Comparison of ENCODE assay signal across 8 cellular contexts in the genomic region with DNA sequence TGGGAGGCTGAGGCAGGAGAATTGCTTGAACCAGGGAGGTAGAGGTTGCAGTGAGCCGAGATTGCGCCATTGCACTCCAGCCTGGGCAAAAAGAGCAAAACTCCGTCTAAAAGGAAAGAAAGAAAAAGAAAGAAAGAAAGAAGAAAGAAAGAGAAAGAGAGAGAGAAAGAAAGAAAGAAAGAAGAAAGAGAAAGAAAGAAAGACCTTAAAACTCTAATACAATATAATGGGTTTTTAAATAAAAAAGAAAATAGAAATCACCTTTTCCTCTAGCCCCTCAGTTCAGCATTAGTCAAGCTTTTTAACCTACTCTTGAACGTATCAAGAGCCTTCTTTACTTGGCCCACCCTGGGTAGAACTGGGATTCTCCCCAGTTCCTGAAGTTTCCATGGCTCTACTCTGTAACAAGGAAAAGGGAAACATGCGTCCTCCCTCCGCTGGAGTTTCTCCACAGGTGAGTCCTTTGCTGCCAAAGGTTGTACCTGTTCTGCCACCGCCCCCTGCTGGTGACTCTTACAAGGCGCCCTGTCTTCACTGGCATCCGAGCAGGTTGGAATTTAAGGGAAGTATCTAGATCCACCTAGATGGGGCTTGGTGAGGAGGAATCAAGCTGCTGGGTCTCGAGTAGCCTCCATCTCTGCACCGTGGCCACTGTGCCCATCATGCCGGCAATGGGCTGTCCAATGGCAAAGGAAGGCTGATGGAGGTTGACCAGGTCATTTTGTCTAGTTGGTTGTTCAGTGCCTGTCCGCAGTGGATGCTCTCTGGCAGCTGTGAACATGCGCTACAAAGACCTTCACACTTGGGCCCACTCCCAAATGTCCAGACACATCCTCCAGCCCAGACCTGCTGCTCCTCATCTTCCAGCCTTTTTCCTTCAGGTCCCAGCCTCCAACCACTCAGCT. TPM values are rescaled to one million over a fixed set of nuclear protein-coding genes. Genes with fewer than 3 reads are reported as not detected.
A peak's percentile ranks its signal among the peaks of the same experiment; 100 is the strongest.
DNase-seq lines count a peak whose midpoint lies in the region; ATAC-seq lines count a peak whose summit lies in the region.

No MANE protein-coding gene starts in this region.

- peak; percentile 42 for DNase-seq in NK-92 treated with Interleukin-12 subunit alpha and Interleukin-12 subunit beta, amount 100 ng/mL, for 24 hours (lab: John Stamatoyannopoulos, UW)
- no peak for DNase-seq in NK-92 (lab: John Stamatoyannopoulos, UW; ENCODE audit: unreplicated experiment)
- DNase-seq in NCI-H2227 treated with DMSO at 0.1 percent for 48 hours (lab: John Stamatoyannopoulos, UW) = peak; percentile 31
- peak; percentile 81 for DNase-seq in activated CD4-positive, alpha-beta T cell treated with anti-CD3 and anti-CD28 coated beads, Interleukin-2, amount 50 U/mL, for 1 hour
- peak; percentile 79 for DNase-seq in ecto neural progenitor cell (ENCODE audit: low spot score)
- peak; percentile 67 for DNase-seq in naive B cell
- DNase-seq in stimulated activated naive CD8-positive, alpha-beta T cell treated with anti-CD3 and anti-CD28 coated beads, Interleukin-15, Interleukin-2, amounts not matched to agents 100 U/mL and 50 U/mL, for 24 hours = peak; percentile 78

- H3K4me3 Mint-ChIP-seq in naive B cell = no peak overlapping the region

- peak; percentile 73 to 81 for ATAC-seq in naive B cell (ENCODE audit: low read depth in 2 of 2)
- ATAC-seq in stimulated activated naive CD8-positive, alpha-beta T cell treated with anti-CD3 and anti-CD28 coated beads, Interleukin-15, Interleukin-2, amounts not matched to agents 100 U/mL and 50 U/mL, for 24 hours = peak; percentile 53
- no peak for ATAC-seq in HG03025 (IDR thresholded peaks at IDR 0.05; ENCODE audit: low FRiP score, unreplicated experiment)

- no peaks in the 10 kb centered on the region for H3K36me3 Mint-ChIP-seq in naive B cell

- peaks cover 41 to 72% (median 52%) of the 10 kb centered on the region in 3 donors for H3K27me3 Mint-ChIP-seq in naive B cell

- H3K4me1 Mint-ChIP-seq in naive B cell = peaks cover 10 to 20% (median 14%) of the 10 kb centered on the region in 3 donors

- no peaks in the 10 kb centered on the region for H3K9me3 Mint-ChIP-seq in naive B cell

- H3K27ac Mint-ChIP-seq in naive B cell = no peak overlapping the region

RNA-seq across cellular contexts. Expression of a gene that starts 20.6 kb away (rescaled TPM):
- polyA plus RNA-seq in naive B cell (ENCODE audit: low read depth in 6 of 6) = not detected
